26 cellular contexts compared by ENCODE assay signal in genomic region chr16:83021049-83021448, GRCh38.
DNase-seq lines count a peak whose midpoint lies in the region; ATAC-seq, FAIRE-seq and TF ChIP-seq lines count a peak whose summit lies in the region.
"Had no signal": no experiment of that assay in that cellular context is flagged by ENCODE, and none has a peak within 500 bp of the region (broad histone marks: within the 10 kb centered on the region; RNA-seq: fewer than 3 reads in every experiment).

No MANE protein-coding gene starts in this region.

- peak overlapping the region; percentile 77 for H3K4me2 ChIP-seq in Karpas-422 (ENCODE audit: low read depth, low read length, poor library complexity, severe bottlenecking)
- H3K4me2 ChIP-seq: A549; BLaER1 treated with 17β-estradiol and CSF1 and Interleukin-3, amounts not matched to agents 10 nM and 100 nM had no signal

- no peaks in the 10 kb centered on the region for H4K20me1 ChIP-seq in Karpas-422 (ENCODE audit: insufficient read depth, low read depth, low read length)
- H4K20me1 ChIP-seq: BLaER1 treated with 17β-estradiol and CSF1 and Interleukin-3, amounts not matched to agents 10 nM and 100 nM had no signal

- no peak overlapping the region for H3K4me3 Mint-ChIP-seq in stimulated activated effector memory CD8-positive, alpha-beta T cell treated with anti-CD3 and anti-CD28 coated beads, Interleukin-12 subunit alpha, Interleukin-12 subunit beta, amount 100 ng/mL, for 72 hours
- no peak overlapping the region for H3K4me3 Mint-ChIP-seq in naive thymus-derived CD8-positive, alpha-beta T cell
- H3K4me3 Mint-ChIP-seq: CD14-positive monocyte; CD4-positive, alpha-beta T cell; CD8-positive, alpha-beta memory T cell; HFFc6 had no signal

- 71 to 73% methylated on average over 5 of the region's 5 CpGs for WGBS in pancreas, 2 donors

- H3K36me3 ChIP-seq in Karpas-422 (ENCODE audit: insufficient read depth, low read length) (no peaks in the 10 kb centered on the region), pancreas (no peaks in the 10 kb centered on the region)
- H3K36me3 ChIP-seq: BE2C; BLaER1 treated with 17β-estradiol and CSF1 and Interleukin-3, amounts not matched to agents 10 nM and 100 nM; HAP-1 had no signal

- H3K4me1 ChIP-seq in Karpas-422 (ENCODE audit: low read length) (peaks cover 100% of the 10 kb centered on the region), pancreas (no peaks in the 10 kb centered on the region)
- H3K4me1 ChIP-seq: A549, BE2C, HAP-1 had no signal

- H3K27me3 ChIP-seq in Karpas-422 (ENCODE audit: low read length) (no peaks in the 10 kb centered on the region), pancreas (no peaks in the 10 kb centered on the region)
- H3K27me3 ChIP-seq: BE2C had no signal

- no peak overlapping the region for H3K27ac Mint-ChIP-seq in stimulated activated effector memory CD8-positive, alpha-beta T cell treated with anti-CD3 and anti-CD28 coated beads, Interleukin-12 subunit alpha, Interleukin-12 subunit beta, amount 100 ng/mL, for 72 hours
- no peak overlapping the region for H3K27ac Mint-ChIP-seq in naive thymus-derived CD8-positive, alpha-beta T cell
- H3K27ac Mint-ChIP-seq: CD14-positive monocyte; CD4-positive, alpha-beta T cell; CD8-positive, alpha-beta memory T cell; HFFc6 had no signal

- no peaks in the 10 kb centered on the region for H3K9me2 ChIP-seq in Karpas-422 (replicated peaks; ENCODE audit: insufficient read depth, low read length)

- no peaks in the 10 kb centered on the region for H3K36me3 Mint-ChIP-seq in stimulated activated effector memory CD8-positive, alpha-beta T cell treated with anti-CD3 and anti-CD28 coated beads, Interleukin-12 subunit alpha, Interleukin-12 subunit beta, amount 100 ng/mL, for 72 hours
- H3K36me3 Mint-ChIP-seq in naive thymus-derived CD8-positive, alpha-beta T cell, result no peaks in the 10 kb centered on the region
- H3K36me3 Mint-ChIP-seq: CD14-positive monocyte; CD8-positive, alpha-beta memory T cell had no signal

- peak; percentile 78 for ATAC-seq in stimulated activated effector memory CD8-positive, alpha-beta T cell treated with anti-CD3 and anti-CD28 coated beads, Interleukin-12 subunit alpha, Interleukin-12 subunit beta, amount 100 ng/mL, for 72 hours
- ATAC-seq in pancreas, result no peak
- ATAC-seq in naive thymus-derived CD8-positive, alpha-beta T cell, result no peak
- ATAC-seq: A549 had no signal

- TF ChIP-seq CTCF in GM12865 (IDR thresholded peaks at IDR 0.05; ENCODE audit: insufficient read depth, low read depth, low read length, missing control alignments) (no peak), pancreas (IDR thresholded peaks at IDR 0.05) (no peak)

- no peaks in the 10 kb centered on the region for H3K9me3 Mint-ChIP-seq in stimulated activated effector memory CD8-positive, alpha-beta T cell treated with anti-CD3 and anti-CD28 coated beads, Interleukin-12 subunit alpha, Interleukin-12 subunit beta, amount 100 ng/mL, for 72 hours
- peaks cover 0 to 3% (median 0%) of the 10 kb centered on the region in 9 donors for H3K9me3 Mint-ChIP-seq in naive thymus-derived CD8-positive, alpha-beta T cell

- FAIRE-seq in urothelium cell line (lab: Jason Lieb, UNC) (no peak), pancreas (lab: Jason Lieb, UNC) (no peak)
- FAIRE-seq: A549, D721Med, GM12891, GM18507, H54 had no signal

- DNase-seq in GM12865 (ENCODE audit: low read depth) (peak; percentile 6), Karpas-422 (peak; percentile 62), urothelium cell line (ENCODE audit: low spot score) (no peak), pancreas (no peak)
- no peak for DNase-seq in stimulated activated effector memory CD8-positive, alpha-beta T cell treated with anti-CD3 and anti-CD28 coated beads, Interleukin-12 subunit alpha, Interleukin-12 subunit beta, amount 100 ng/mL, for 72 hours (ENCODE audit: low spot score in 2 of 2)
- DNase-seq in naive thymus-derived CD8-positive, alpha-beta T cell, result no peak
- DNase-seq: 8988T; ACHN; AML-193; BE2C; CD4-positive, alpha-beta T cell; CD8-positive, alpha-beta memory T cell; DMS 273 treated with DMSO at 0.1 percent for 48 hours; DMS79; EL; GDM1; GOT3; HFFc6 had no signal

- peak overlapping the region; percentile 72 for H3K9ac ChIP-seq in Karpas-422 (ENCODE audit: low read length)
- H3K9ac ChIP-seq: BLaER1 treated with 17β-estradiol and CSF1 and Interleukin-3, amounts not matched to agents 10 nM and 100 nM had no signal

- no peak overlapping the region for H2AFZ ChIP-seq in Karpas-422 (ENCODE audit: low read length)

- no peaks in the 10 kb centered on the region for H3K79me2 ChIP-seq in Karpas-422 (ENCODE audit: low read length)

- H3K27ac ChIP-seq in Karpas-422 (ENCODE audit: low read length) (peak overlapping the region; percentile 99), pancreas (no peak overlapping the region)
- H3K27ac ChIP-seq: A549; BLaER1 treated with 17β-estradiol and CSF1 and Interleukin-3, amounts not matched to agents 10 nM and 100 nM had no signal

- H3K4me3 ChIP-seq in GM12865 (ENCODE audit: low read depth, low read length) (no peak overlapping the region), Karpas-422 (ENCODE audit: low read length) (no peak overlapping the region), pancreas (no peak overlapping the region)
- H3K4me3 ChIP-seq: A549; BLaER1 treated with 17β-estradiol and CSF1 and Interleukin-3, amounts not matched to agents 10 nM and 100 nM; HAP-1 had no signal

- POLR2A ChIA-PET in naive thymus-derived CD8-positive, alpha-beta T cell (lab: Charles Lee), result no interaction called here

- intact Hi-C loops in pancreas (cut with DNase I), result no loop called here

- no peaks in the 10 kb centered on the region for H3K9me3 ChIP-seq in Karpas-422 (ENCODE audit: low read length)
- no peaks in the 10 kb centered on the region for H3K9me3 ChIP-seq in pancreas
- H3K9me3 ChIP-seq: A549; BE2C; BLaER1 treated with 17β-estradiol and CSF1 and Interleukin-3, amounts not matched to agents 10 nM and 100 nM; HAP-1 had no signal

- H3K27me3 Mint-ChIP-seq in naive thymus-derived CD8-positive, alpha-beta T cell, result no peaks in the 10 kb centered on the region
- H3K27me3 Mint-ChIP-seq: CD4-positive, alpha-beta T cell had no signal

- peaks cover 9% of the 10 kb centered on the region for H3K4me1 Mint-ChIP-seq in stimulated activated effector memory CD8-positive, alpha-beta T cell treated with anti-CD3 and anti-CD28 coated beads, Interleukin-12 subunit alpha, Interleukin-12 subunit beta, amount 100 ng/mL, for 72 hours
- no peaks in the 10 kb centered on the region for H3K4me1 Mint-ChIP-seq in naive thymus-derived CD8-positive, alpha-beta T cell
- H3K4me1 Mint-ChIP-seq: CD14-positive monocyte; CD8-positive, alpha-beta memory T cell had no signal

Comparison
In these comparisons a context has a peak if more than half of its experiments do, and no peak if none do; other contexts are left out.
1. DNase-seq: peak in GM12865 (single experiment) and Karpas-422 (single experiment); none in stimulated activated effector memory CD8-positive, alpha-beta T cell treated with anti-CD3 and anti-CD28 coated beads, Interleukin-12 subunit alpha, Interleukin-12 subunit beta, amount 100 ng/mL, for 72 hours (0 of 2), urothelium cell line (single experiment), pancreas (0 of 6) and naive thymus-derived CD8-positive, alpha-beta T cell (0 of 10).